Comparison of ENCODE assay signal across 8 cellular contexts in genomic region chr19:17235618-17236413, GRCh38. TPM values are rescaled to one million over a fixed set of nuclear protein-coding genes. Genes with fewer than 3 reads are reported as not detected.
DNase-seq lines count a peak whose midpoint lies in the region; ATAC-seq and TF ChIP-seq lines count a peak whose summit lies in the region.

No MANE protein-coding gene starts in this region.

- intact Hi-C loops in left ventricle myocardium superior (cut with micrococcal nuclease), result no loop called here
- intact Hi-C loops in aorta (cut with DNase I), result no loop called here

- peak overlapping the region in 1 of 2 donors; percentile 25 for H3K27ac ChIP-seq in aorta (ENCODE audit: low read depth in 1 of 2, low read length in 2 of 2)

- H3K9me3 ChIP-seq in aorta (ENCODE audit: control insufficient read depth, low read length), result no peaks in the 10 kb centered on the region

- no peaks in the 10 kb centered on the region for H3K27me3 ChIP-seq in aorta (ENCODE audit: control insufficient read depth in 1 of 2, insufficient read depth in 2 of 2, low read length in 1 of 2)

- WGBS in aorta, 2 donors, result 2 to 4% methylated on average over 51 to 78 of the region's 81 CpGs

- no peak for DNase-seq in AG09319 (ENCODE audit: extremely low read depth, low read depth)
- peak; percentile 69 for DNase-seq in KBM-7
- DNase-seq in T follicular helper cell (ENCODE audit: low read depth), result peak; percentile 61
- DNase-seq in amniotic epithelial cell (ENCODE audit: low read depth), result peak; percentile 74
- peak; percentile 88 for DNase-seq in left ventricle myocardium superior
- DNase-seq in putamen (ENCODE audit: low spot score), result peak; percentile 60
- DNase-seq in aorta, result peak; percentile 86 to 92

- peaks cover 0 to 3% of the 10 kb centered on the region in 2 donors for H3K4me1 ChIP-seq in aorta (ENCODE audit: control insufficient read depth in 1 of 2, insufficient read depth in 2 of 2, low read length in 2 of 2)

- TF ChIP-seq POLR2A in GM19099 (IDR thresholded peaks at IDR 0.05; ENCODE audit: extremely low read depth, insufficient read length, low read depth), result peak; percentile 21

- peak overlapping the region; percentile 17 to 43 for H3K4me3 ChIP-seq in aorta (ENCODE audit: low read length in 2 of 2)

- peak; percentile 42 for TF ChIP-seq CTCF in AG09319 (IDR thresholded peaks at IDR 0.05; ENCODE audit: low read depth, low read length)

- in situ Hi-C loops in KBM-7 (cut with MboI; ENCODE audit: low pct_unique_long_range_greater_than_20kb, low sequenced_read_pairs), result no loop called here

- no peaks in the 10 kb centered on the region for H3K36me3 ChIP-seq in aorta (ENCODE audit: control insufficient read depth in 1 of 2, insufficient read depth in 2 of 2, low read length in 1 of 2)

- ATAC-seq in left ventricle myocardium superior, result peak; percentile 90
- peak; percentile 92 for ATAC-seq in aorta (ENCODE audit: low FRiP score)

RNA-seq across cellular contexts. Expression of gene OCEL1, which starts 9.8 kb away (rescaled TPM):
- 28.0 TPM for total RNA-seq in left ventricle myocardium superior
- total RNA-seq in aorta, result 10 to 100 TPM; 10.2 to 23.0 TPM
- 10 to 100 TPM; 26.1 to 26.2 TPM for polyA plus RNA-seq in aorta

RNA-seq across cellular contexts. Expression of gene NR2F6, which starts 9.9 kb away (rescaled TPM):
- total RNA-seq in left ventricle myocardium superior (82.4 TPM), aorta (10 to 100 TPM; 23.1 to 27.7 TPM)
- 10 to 100 TPM; 10.4 to 19.9 TPM for polyA plus RNA-seq in aorta

RNA-seq across cellular contexts. Expression of gene USE1, which starts 20.7 kb away (rescaled TPM):
- total RNA-seq in left ventricle myocardium superior (27.4 TPM), aorta (10 to 100 TPM; 18.7 to 24.0 TPM)
- polyA plus RNA-seq in aorta, result 10 to 100 TPM; 47.3 to 75.2 TPM

RNA-seq across cellular contexts. Expression of gene USHBP1, which starts 28.7 kb away (rescaled TPM):
- total RNA-seq in left ventricle myocardium superior, result 9.3 TPM
- total RNA-seq in aorta, result 10 to 100 TPM in 1 of 2 donors, 1 to 10 TPM in 1; 4.6 to 12.8 TPM
- polyA plus RNA-seq in aorta, result under 1 TPM; 0.13 to 0.61 TPM

RNA-seq across cellular contexts. Expression of gene BABAM1, which starts 31.4 kb away (rescaled TPM):
- 82.0 TPM for total RNA-seq in left ventricle myocardium superior
- total RNA-seq in aorta, result 10 to 100 TPM; 55.8 to 63.2 TPM
- 100 to 1,000 TPM in 1 of 2 donors, 10 to 100 TPM in 1; 83.6 to 102 TPM for polyA plus RNA-seq in aorta
